Comparison of ENCODE assay signal across 23 cellular contexts in the genomic region with DNA sequence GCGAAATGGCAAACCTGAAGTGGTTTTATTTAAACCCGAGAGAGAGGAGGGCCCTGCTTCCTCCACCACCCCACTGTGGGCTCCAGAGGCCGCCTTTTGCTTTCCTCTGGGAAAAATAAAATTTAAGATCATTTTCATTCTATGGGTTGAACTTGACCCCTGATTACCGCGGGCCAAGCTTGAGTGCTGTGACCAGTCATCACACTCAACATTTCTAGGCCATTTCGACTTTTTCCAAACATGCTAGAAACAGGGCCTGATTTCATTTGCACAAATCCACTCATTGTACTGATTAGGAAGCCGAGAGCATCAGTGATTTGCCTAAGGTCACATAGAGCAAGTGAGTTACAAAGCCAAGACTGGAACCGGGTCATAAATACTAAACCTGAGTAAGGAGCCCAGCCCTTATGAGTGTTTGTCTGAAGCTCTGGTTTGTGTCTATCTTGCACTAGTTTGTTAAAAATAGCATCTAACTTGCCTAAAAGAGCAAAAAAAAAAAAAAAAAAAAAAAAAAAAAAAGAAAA.
"Had no signal": no experiment of that assay in that cellular context is flagged by ENCODE, and none has a peak within 500 bp of the region (broad histone marks: within the 10 kb centered on the region; RNA-seq: fewer than 3 reads in every experiment).

No MANE protein-coding gene starts in this region.

- DNase-seq: cerebellar nuclear complex; effector memory CD8-positive, alpha-beta T cell; hypothalamus; mesenchymal stem cell; naive B cell; stimulated activated CD4-positive, alpha-beta T cell treated with anti-CD3 and anti-CD28 coated beads, Interleukin-15, amount 100 ng/mL, for 24 hours; stimulated activated CD4-positive, alpha-beta T cell treated with anti-CD3 and anti-CD28 coated beads, Interleukin-1b, Interleukin-23, amount 100 ng/mL, for 48 hours; stimulated activated CD4-positive, alpha-beta T cell treated with anti-CD3 and anti-CD28 coated beads, Interleukin-4, amount 100 ng/mL, for 4 hours; stimulated activated naive B cell treated with anti-CD40 and anti-IgM and Interleukin-4, amounts not matched to agents 10 μg/mL and 1 μg/mL and 100 μg/mL, for 72 hours; trophoblast cell had no signal

- H3K4me1 ChIP-seq: esophagus muscularis mucosa, gastrocnemius medialis, left lung, uterus had no signal

- H3K4me3 ChIP-seq: esophagus muscularis mucosa, gastrocnemius medialis, heart right ventricle, left lung, lung, ovary, thoracic aorta, uterus had no signal

- ATAC-seq: effector memory CD8-positive, alpha-beta T cell; gastrocnemius medialis; heart right ventricle; left lung; right cardiac atrium; stimulated activated naive B cell treated with anti-CD40 and anti-IgM and Interleukin-4, amounts not matched to agents 10 μg/mL and 1 μg/mL and 100 μg/mL, for 72 hours; stimulated activated naive CD8-positive, alpha-beta T cell treated with anti-CD3 and anti-CD28 coated beads, Interleukin-15, amount 100 ng/mL, for 72 hours had no signal

- H3K9me3 ChIP-seq: esophagus muscularis mucosa, gastrocnemius medialis, heart right ventricle, left lung, neutrophil, ovary, thoracic aorta, uterus had no signal

- H3K36me3 ChIP-seq: esophagus muscularis mucosa, gastrocnemius medialis, heart right ventricle, left lung, neutrophil, ovary, thoracic aorta, uterus had no signal

- H3K9me3 Mint-ChIP-seq: dendritic cell treated with granulocyte-macrophage colony-stimulating factor and Interleukin-4, amounts not matched to agents 40 ng/mL and 50 ng/mL, for 4 days; effector memory CD8-positive, alpha-beta T cell; stimulated activated naive B cell treated with anti-CD40 and anti-IgM and Interleukin-4, amounts not matched to agents 10 μg/mL and 1 μg/mL and 100 μg/mL, for 72 hours; stimulated activated naive CD8-positive, alpha-beta T cell treated with anti-CD3 and anti-CD28 coated beads, Interleukin-15, amount 100 ng/mL, for 72 hours had no signal

- H3K27me3 Mint-ChIP-seq: stimulated activated naive CD8-positive, alpha-beta T cell treated with anti-CD3 and anti-CD28 coated beads, Interleukin-15, amount 100 ng/mL, for 72 hours had no signal

- H3K4me3 Mint-ChIP-seq: dendritic cell treated with granulocyte-macrophage colony-stimulating factor and Interleukin-4, amounts not matched to agents 40 ng/mL and 50 ng/mL, for 4 days; effector memory CD8-positive, alpha-beta T cell; naive B cell; stimulated activated naive B cell treated with anti-CD40 and anti-IgM and Interleukin-4, amounts not matched to agents 10 μg/mL and 1 μg/mL and 100 μg/mL, for 72 hours; stimulated activated naive CD8-positive, alpha-beta T cell treated with anti-CD3 and anti-CD28 coated beads, Interleukin-15, amount 100 ng/mL, for 72 hours had no signal

- H3K27ac ChIP-seq: epithelial cell of prostate, esophagus muscularis mucosa, gastrocnemius medialis, heart right ventricle, left lung, neutrophil, ovary, thoracic aorta, uterus had no signal

- H3K4me1 Mint-ChIP-seq: naive B cell; stimulated activated naive B cell treated with anti-CD40 and anti-IgM and Interleukin-4, amounts not matched to agents 10 μg/mL and 1 μg/mL and 100 μg/mL, for 72 hours had no signal

- H3K36me3 Mint-ChIP-seq: naive B cell; stimulated activated naive B cell treated with anti-CD40 and anti-IgM and Interleukin-4, amounts not matched to agents 10 μg/mL and 1 μg/mL and 100 μg/mL, for 72 hours had no signal

- H3K27ac Mint-ChIP-seq: dendritic cell treated with granulocyte-macrophage colony-stimulating factor and Interleukin-4, amounts not matched to agents 40 ng/mL and 50 ng/mL, for 4 days; effector memory CD8-positive, alpha-beta T cell; stimulated activated naive B cell treated with anti-CD40 and anti-IgM and Interleukin-4, amounts not matched to agents 10 μg/mL and 1 μg/mL and 100 μg/mL, for 72 hours; stimulated activated naive CD8-positive, alpha-beta T cell treated with anti-CD3 and anti-CD28 coated beads, Interleukin-15, amount 100 ng/mL, for 72 hours had no signal

- H3K27me3 ChIP-seq: gastrocnemius medialis, neutrophil, ovary, uterus had no signal
